15 cellular contexts compared by ENCODE assay signal in genomic region chr11:34426766-34427170, GRCh38. TPM values are rescaled to one million over a fixed set of nuclear protein-coding genes. Genes with fewer than 3 reads are reported as not detected.
DNase-seq lines count a peak whose midpoint lies in the region; ATAC-seq and TF ChIP-seq lines count a peak whose summit lies in the region.
"Had no signal": no experiment of that assay in that cellular context is flagged by ENCODE, and none has a peak within 500 bp of the region (broad histone marks: within the 10 kb centered on the region; RNA-seq: fewer than 3 reads in every experiment).

No MANE protein-coding gene starts in this region.

- intact Hi-C loops in left lung (cut with DNase I): no loop called here

- peak overlapping the region; percentile 46 for H3K9ac ChIP-seq in adipocyte (ENCODE audit: low read length)

- H3K36me3 ChIP-seq in adipocyte (ENCODE audit: control insufficient read depth, insufficient read depth, low read length, severe bottlenecking): no peaks in the 10 kb centered on the region
- no peaks in the 10 kb centered on the region for H3K36me3 ChIP-seq in left lung

- peak; percentile 10 for DNase-seq in DMS 273 (lab: John Stamatoyannopoulos, UW; ENCODE audit: unreplicated experiment)
- DNase-seq in DMS 273 treated with DMSO at 0.1 percent for 48 hours (lab: John Stamatoyannopoulos, UW): no peak
- DNase-seq in adipocyte (ENCODE audit: low read depth): peak; percentile 89
- DNase-seq in left lung: no peak
- no peak for DNase-seq in type B pancreatic cell (ENCODE audit: extremely low spot score, unreplicated experiment)
- no peak for DNase-seq in anterior cingulate cortex (lab: John Stamatoyannopoulos, UW)
- DNase-seq: activated CD4-positive, alpha-beta T cell treated with anti-CD3 and anti-CD28 coated beads, Interleukin-2, amount 50 U/mL, for 48 hours; activated gamma-delta T cell treated with Interleukin-2 at 50 U/mL for 16 hours; left colon; NCI-H1694 treated with DMSO at 0.1 percent for 48 hours; stimulated activated CD4-positive, alpha-beta T cell treated with anti-CD3 and anti-CD28 coated beads, Interleukin-4, amount 100 ng/mL, for 4 hours; stimulated activated naive CD8-positive, alpha-beta T cell treated with anti-CD3 and anti-CD28 coated beads, Interleukin-15, amount 100 ng/mL, for 72 hours had no signal

- H3K4me3 Mint-ChIP-seq in type B pancreatic cell: no peak overlapping the region
- H3K4me3 Mint-ChIP-seq: stimulated activated naive CD8-positive, alpha-beta T cell treated with anti-CD3 and anti-CD28 coated beads, Interleukin-15, amount 100 ng/mL, for 72 hours had no signal

- peak overlapping the region; percentile 41 to 83 for H3K27ac ChIP-seq in left lung
- H3K27ac ChIP-seq: 22Rv1 had no signal

- TF ChIP-seq CTCF in left lung (IDR thresholded peaks at IDR 0.05) (no peak), type B pancreatic cell (conservative IDR thresholded peaks at IDR 0.05) (no peak)

- H3K27me3 ChIP-seq in adipocyte (replicated peaks; ENCODE audit: control insufficient read depth, insufficient read depth, low read length) (no peaks in the 10 kb centered on the region), left lung (no peaks in the 10 kb centered on the region)

- H3K4me1 Mint-ChIP-seq in type B pancreatic cell (ENCODE audit: unreplicated experiment): peaks cover 13% of the 10 kb centered on the region

- H3K27ac Mint-ChIP-seq in type B pancreatic cell: peak overlapping the region; percentile 27
- H3K27ac Mint-ChIP-seq: stimulated activated naive CD8-positive, alpha-beta T cell treated with anti-CD3 and anti-CD28 coated beads, Interleukin-15, amount 100 ng/mL, for 72 hours had no signal

- no peaks in the 10 kb centered on the region for H3K9me3 ChIP-seq in adipocyte (ENCODE audit: control insufficient read depth, low read length)
- H3K9me3 ChIP-seq in left lung: no peaks in the 10 kb centered on the region

- H3K27me3 Mint-ChIP-seq in type B pancreatic cell: peaks cover 3% of the 10 kb centered on the region

- no peaks in the 10 kb centered on the region for H3K36me3 Mint-ChIP-seq in type B pancreatic cell

- peak overlapping the region; percentile 28 for H3K4me3 ChIP-seq in adipocyte (ENCODE audit: low read length)
- no peak overlapping the region for H3K4me3 ChIP-seq in left lung

- peak; percentile 37 for ATAC-seq in left lung
- no peak for ATAC-seq in GM19328 (IDR thresholded peaks at IDR 0.05; ENCODE audit: unreplicated experiment)
- no peak for ATAC-seq in GM18498 (IDR thresholded peaks at IDR 0.05; ENCODE audit: unreplicated experiment)
- ATAC-seq: left colon; stimulated activated naive CD8-positive, alpha-beta T cell treated with anti-CD3 and anti-CD28 coated beads, Interleukin-15, amount 100 ng/mL, for 72 hours had no signal

- H3K9me3 Mint-ChIP-seq in type B pancreatic cell: no peaks in the 10 kb centered on the region
- H3K9me3 Mint-ChIP-seq: stimulated activated naive CD8-positive, alpha-beta T cell treated with anti-CD3 and anti-CD28 coated beads, Interleukin-15, amount 100 ng/mL, for 72 hours had no signal

- H3K4me1 ChIP-seq in adipocyte (ENCODE audit: control insufficient read depth, insufficient read depth, low read length) (peaks cover 52% of the 10 kb centered on the region), left lung (peaks cover 15 to 60% of the 10 kb centered on the region in 2 donors)

RNA-seq across cellular contexts. Expression of gene CAT, which starts 12.0 kb away (rescaled TPM):
- total RNA-seq in left lung: 100 to 1,000 TPM; 146 to 214 TPM
- total RNA-seq in type B pancreatic cell (ENCODE audit: low replicate concordance): 49.9 and 61.2 TPM in 2 replicates

Comparison
In these comparisons a context has a peak if more than half of its experiments do, and no peak if none do; other contexts are left out.
1. DNase-seq: peak in DMS 273 (single experiment) and adipocyte (single experiment); none in DMS 273 treated with DMSO at 0.1 percent for 48 hours (single experiment), left lung (0 of 2), type B pancreatic cell (single experiment) and anterior cingulate cortex (0 of 58).